ENCODE assay signal across 1 cellular context in the genomic region with DNA sequence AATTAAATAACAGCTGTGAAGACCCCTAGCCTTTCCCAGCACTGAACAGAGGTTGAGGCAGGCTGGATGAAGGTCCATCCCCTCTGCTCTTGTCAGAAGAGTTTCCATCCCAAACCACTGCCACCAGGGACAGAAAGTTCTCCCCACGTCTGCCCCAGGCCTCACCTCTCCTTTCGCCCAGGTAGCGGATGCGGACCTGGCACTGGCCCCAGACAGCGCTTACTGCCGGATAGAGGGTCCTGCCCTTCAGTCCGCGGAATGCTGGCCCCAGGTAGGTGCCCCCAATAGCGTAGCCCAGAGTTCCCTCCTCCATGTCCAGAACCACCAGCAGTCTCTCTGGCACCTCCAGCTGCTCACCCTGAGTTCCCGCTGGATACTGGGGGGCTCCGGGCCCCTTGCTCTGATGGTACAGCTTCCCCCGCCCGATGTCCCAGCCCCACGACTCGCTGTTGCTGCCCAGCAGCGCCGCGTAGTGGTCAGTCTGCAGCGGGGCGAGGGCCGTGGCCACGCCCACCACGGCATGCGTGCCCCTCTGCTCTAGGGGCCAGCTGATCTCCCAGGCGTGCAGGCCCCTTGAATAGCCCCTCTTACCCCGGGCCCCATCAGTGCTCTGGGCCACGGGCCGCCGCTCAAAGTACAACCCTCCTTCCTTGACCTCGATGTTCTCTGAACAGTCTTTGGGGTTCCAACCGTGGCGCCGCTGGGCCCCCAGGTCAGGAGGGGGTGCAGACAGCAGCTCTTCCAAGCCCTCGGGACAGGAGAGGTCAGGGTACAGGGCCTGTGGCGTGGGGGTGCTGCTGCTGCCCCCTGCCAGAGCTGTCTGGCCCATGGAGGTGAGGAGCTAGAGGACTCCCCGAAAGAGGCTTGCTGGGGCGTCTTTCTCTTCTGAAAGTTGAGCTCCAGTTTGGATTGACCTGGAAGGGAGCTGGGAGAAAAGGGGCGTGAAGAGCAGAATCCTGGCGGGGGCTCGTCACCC.
TF ChIP-seq lines count a peak whose summit lies in the region.

No MANE protein-coding gene starts in this region.

TF ChIP-seq in K562, 482 proteins besides CTCF, POLR2A, EP300 and RAD21 (continued from another document and continues in another):
- TF ChIP-seq, protein P1, sequence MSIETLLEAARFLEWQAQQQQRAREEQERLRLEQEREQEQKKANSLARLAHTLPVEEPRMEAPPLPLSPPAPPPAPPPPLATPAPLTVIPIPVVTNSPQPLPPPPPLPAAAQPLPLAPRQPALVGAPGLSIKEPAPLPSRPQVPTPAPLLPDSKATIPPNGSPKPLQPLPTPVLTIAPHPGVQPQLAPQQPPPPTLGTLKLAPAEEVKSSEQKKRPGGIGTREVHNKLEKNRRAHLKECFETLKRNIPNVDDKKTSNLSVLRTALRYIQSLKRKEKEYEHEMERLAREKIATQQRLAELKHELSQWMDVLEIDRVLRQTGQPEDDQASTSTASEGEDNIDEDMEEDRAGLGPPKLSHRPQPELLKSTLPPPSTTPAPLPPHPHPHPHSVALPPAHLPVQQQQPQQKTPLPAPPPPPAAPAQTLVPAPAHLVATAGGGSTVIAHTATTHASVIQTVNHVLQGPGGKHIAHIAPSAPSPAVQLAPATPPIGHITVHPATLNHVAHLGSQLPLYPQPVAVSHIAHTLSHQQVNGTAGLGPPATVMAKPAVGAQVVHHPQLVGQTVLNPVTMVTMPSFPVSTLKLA (conservative IDR thresholded peaks at IDR 0.05): peak; percentile 73 to 77
- TF ChIP-seq, protein P2, sequence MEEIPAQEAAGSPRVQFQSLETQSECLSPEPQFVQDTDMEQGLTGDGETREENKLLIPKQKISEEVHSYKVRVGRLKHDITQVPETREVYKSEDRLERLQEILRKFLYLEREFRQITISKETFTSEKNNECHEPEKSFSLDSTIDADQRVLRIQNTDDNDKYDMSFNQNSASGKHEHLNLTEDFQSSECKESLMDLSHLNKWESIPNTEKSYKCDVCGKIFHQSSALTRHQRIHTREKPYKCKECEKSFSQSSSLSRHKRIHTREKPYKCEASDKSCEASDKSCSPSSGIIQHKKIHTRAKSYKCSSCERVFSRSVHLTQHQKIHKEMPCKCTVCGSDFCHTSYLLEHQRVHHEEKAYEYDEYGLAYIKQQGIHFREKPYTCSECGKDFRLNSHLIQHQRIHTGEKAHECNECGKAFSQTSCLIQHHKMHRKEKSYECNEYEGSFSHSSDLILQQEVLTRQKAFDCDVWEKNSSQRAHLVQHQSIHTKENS (CRISPR knock-in tag; IDR thresholded peaks at IDR 0.05): no peak
- TF ChIP-seq ZFPM2 (CRISPR knock-in tag; IDR thresholded peaks at IDR 0.05) (no peak), SIN3A (IDR thresholded peaks at IDR 0.05; ENCODE audit: borderline replicate concordance in 2 of 2, control insufficient read depth in 1 of 2, low read depth in 2 of 2, low read length in 2 of 2) (peak; percentile 85 to 87; a peak in 3 of 4 replicates), MAFG (tag; conservative IDR thresholded peaks at IDR 0.05) (no peak), SMARCA4 (IDR thresholded peaks at IDR 0.05) (peak; percentile 60; the same call in 1 of the 2 replicates), RBM15 (IDR thresholded peaks at IDR 0.05; ENCODE audit: insufficient read depth, low read length) (no peak), POLR2B (IDR thresholded peaks at IDR 0.05; ENCODE audit: low read depth, partially characterized antibody) (peak; percentile 10), SIRT6 (IDR thresholded peaks at IDR 0.05; ENCODE audit: low read depth, low read length) (no peak), E2F3 (CRISPR knock-in tag; IDR thresholded peaks at IDR 0.05) (no peak), BRF1 (IDR thresholded peaks at IDR 0.05; ENCODE audit: borderline replicate concordance, extremely low read depth, insufficient read length) (no peak), CCNT2 (IDR thresholded peaks at IDR 0.05; ENCODE audit: borderline replicate concordance, extremely low read depth, insufficient read length, low read depth, low read length) (peak; percentile 34), KAT7 (CRISPR knock-in tag; IDR thresholded peaks at IDR 0.05; ENCODE audit: borderline replicate concordance) (peak; percentile 36), MEIS2 (IDR thresholded peaks at IDR 0.05; ENCODE audit: partially characterized antibody) (no peak), KLF13 (tag; IDR thresholded peaks at IDR 0.05; ENCODE audit: borderline replicate concordance, low read depth) (peak; percentile 92), OTX1 (CRISPR knock-in tag; IDR thresholded peaks at IDR 0.05) (no peak), SREBF1 (IDR thresholded peaks at IDR 0.05; ENCODE audit: borderline replicate concordance, low read depth, low read length) (no peak), MYNN (IDR thresholded peaks at IDR 0.05) (peak; percentile 40; the same call in 1 of the 2 replicates), MYNN (CRISPR knock-in tag; IDR thresholded peaks at IDR 0.05) (no peak), DACH1 (IDR thresholded peaks at IDR 0.05; ENCODE audit: partially characterized antibody) (peak; percentile 69), CBX1 (IDR thresholded peaks at IDR 0.05; ENCODE audit: low read depth) (peak; percentile 28; the same call in 1 of the 2 replicates), NR3C1 (CRISPR knock-in tag; IDR thresholded peaks at IDR 0.05) (no peak), NFIC (IDR thresholded peaks at IDR 0.05) (0 out of 2 replicates have a peak, but pooled peaks have one; percentile 9), C11orf30 (IDR thresholded peaks at IDR 0.05; ENCODE audit: low read depth) (no peak), RFX1 (IDR thresholded peaks at IDR 0.05) (no peak), ZBTB7A (IDR thresholded peaks at IDR 0.05; ENCODE audit: borderline replicate concordance, control insufficient read depth, low read depth, low read length) (peak; percentile 84), GABPA (tag; conservative IDR thresholded peaks at IDR 0.05; ENCODE audit: low read depth) (no peak), YY1 (IDR thresholded peaks at IDR 0.05; ENCODE audit: borderline replicate concordance in 1 of 3, control insufficient read depth in 1 of 3, extremely low read depth in 1 of 3, insufficient read depth in 3 of 3, insufficient read length in 1 of 3, insufficient replicate concordance in 2 of 3, low read depth in 1 of 3, low read length in 2 of 3) (peak in 1 of 3 experiments; percentile 41), ZNF124 (CRISPR knock-in tag; IDR thresholded peaks at IDR 0.05) (no peak), TEAD4 (IDR thresholded peaks at IDR 0.05; ENCODE audit: low read length) (no peak), TEAD4 (CRISPR knock-in tag; IDR thresholded peaks at IDR 0.05; ENCODE audit: borderline replicate concordance) (no peak)
- TF ChIP-seq, protein P3, sequence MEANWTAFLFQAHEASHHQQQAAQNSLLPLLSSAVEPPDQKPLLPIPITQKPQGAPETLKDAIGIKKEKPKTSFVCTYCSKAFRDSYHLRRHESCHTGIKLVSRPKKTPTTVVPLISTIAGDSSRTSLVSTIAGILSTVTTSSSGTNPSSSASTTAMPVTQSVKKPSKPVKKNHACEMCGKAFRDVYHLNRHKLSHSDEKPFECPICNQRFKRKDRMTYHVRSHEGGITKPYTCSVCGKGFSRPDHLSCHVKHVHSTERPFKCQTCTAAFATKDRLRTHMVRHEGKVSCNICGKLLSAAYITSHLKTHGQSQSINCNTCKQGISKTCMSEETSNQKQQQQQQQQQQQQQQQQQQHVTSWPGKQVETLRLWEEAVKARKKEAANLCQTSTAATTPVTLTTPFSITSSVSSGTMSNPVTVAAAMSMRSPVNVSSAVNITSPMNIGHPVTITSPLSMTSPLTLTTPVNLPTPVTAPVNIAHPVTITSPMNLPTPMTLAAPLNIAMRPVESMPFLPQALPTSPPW (CRISPR knock-in tag; IDR thresholded peaks at IDR 0.05): peak; percentile 49
- TF ChIP-seq, protein P4, sequence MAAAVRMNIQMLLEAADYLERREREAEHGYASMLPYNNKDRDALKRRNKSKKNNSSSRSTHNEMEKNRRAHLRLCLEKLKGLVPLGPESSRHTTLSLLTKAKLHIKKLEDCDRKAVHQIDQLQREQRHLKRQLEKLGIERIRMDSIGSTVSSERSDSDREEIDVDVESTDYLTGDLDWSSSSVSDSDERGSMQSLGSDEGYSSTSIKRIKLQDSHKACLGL (CRISPR knock-in tag; IDR thresholded peaks at IDR 0.05; ENCODE audit: borderline replicate concordance, poor library complexity, severe bottlenecking): no peak
- TF ChIP-seq, protein P5, sequence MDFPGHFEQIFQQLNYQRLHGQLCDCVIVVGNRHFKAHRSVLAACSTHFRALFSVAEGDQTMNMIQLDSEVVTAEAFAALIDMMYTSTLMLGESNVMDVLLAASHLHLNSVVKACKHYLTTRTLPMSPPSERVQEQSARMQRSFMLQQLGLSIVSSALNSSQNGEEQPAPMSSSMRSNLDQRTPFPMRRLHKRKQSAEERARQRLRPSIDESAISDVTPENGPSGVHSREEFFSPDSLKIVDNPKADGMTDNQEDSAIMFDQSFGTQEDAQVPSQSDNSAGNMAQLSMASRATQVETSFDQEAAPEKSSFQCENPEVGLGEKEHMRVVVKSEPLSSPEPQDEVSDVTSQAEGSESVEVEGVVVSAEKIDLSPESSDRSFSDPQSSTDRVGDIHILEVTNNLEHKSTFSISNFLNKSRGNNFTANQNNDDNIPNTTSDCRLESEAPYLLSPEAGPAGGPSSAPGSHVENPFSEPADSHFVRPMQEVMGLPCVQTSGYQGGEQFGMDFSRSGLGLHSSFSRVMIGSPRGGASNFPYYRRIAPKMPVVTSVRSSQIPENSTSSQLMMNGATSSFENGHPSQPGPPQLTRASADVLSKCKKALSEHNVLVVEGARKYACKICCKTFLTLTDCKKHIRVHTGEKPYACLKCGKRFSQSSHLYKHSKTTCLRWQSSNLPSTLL (IDR thresholded peaks at IDR 0.05): no peak
- TF ChIP-seq, protein P6, sequence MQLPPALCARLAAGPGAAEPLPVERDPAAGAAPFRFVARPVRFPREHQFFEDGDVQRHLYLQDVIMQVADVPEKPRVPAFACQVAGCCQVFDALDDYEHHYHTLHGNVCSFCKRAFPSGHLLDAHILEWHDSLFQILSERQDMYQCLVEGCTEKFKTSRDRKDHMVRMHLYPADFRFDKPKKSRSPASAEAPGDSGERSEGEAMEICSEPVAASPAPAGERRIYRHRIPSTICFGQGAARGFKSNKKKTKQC (CRISPR knock-in tag; IDR thresholded peaks at IDR 0.05): no peak
- TF ChIP-seq, protein P7, sequence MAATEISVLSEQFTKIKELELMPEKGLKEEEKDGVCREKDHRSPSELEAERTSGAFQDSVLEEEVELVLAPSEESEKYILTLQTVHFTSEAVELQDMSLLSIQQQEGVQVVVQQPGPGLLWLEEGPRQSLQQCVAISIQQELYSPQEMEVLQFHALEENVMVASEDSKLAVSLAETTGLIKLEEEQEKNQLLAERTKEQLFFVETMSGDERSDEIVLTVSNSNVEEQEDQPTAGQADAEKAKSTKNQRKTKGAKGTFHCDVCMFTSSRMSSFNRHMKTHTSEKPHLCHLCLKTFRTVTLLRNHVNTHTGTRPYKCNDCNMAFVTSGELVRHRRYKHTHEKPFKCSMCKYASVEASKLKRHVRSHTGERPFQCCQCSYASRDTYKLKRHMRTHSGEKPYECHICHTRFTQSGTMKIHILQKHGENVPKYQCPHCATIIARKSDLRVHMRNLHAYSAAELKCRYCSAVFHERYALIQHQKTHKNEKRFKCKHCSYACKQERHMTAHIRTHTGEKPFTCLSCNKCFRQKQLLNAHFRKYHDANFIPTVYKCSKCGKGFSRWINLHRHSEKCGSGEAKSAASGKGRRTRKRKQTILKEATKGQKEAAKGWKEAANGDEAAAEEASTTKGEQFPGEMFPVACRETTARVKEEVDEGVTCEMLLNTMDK (IDR thresholded peaks at IDR 0.05; ENCODE audit: borderline replicate concordance, insufficient read depth, low read depth, low read length, poor library complexity, severe bottlenecking): peak; percentile 34
- TF ChIP-seq, protein P8, sequence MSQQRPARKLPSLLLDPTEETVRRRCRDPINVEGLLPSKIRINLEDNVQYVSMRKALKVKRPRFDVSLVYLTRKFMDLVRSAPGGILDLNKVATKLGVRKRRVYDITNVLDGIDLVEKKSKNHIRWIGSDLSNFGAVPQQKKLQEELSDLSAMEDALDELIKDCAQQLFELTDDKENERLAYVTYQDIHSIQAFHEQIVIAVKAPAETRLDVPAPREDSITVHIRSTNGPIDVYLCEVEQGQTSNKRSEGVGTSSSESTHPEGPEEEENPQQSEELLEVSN (IDR thresholded peaks at IDR 0.05; ENCODE audit: borderline replicate concordance in 1 of 2, extremely low read depth in 1 of 2, insufficient read depth in 1 of 2, insufficient read length in 1 of 2, low read depth in 1 of 2, low read length in 1 of 2, poor library complexity in 1 of 2, severe bottlenecking in 1 of 2): peak in 1 of 2 experiments; percentile 21
- TF ChIP-seq, protein P9, sequence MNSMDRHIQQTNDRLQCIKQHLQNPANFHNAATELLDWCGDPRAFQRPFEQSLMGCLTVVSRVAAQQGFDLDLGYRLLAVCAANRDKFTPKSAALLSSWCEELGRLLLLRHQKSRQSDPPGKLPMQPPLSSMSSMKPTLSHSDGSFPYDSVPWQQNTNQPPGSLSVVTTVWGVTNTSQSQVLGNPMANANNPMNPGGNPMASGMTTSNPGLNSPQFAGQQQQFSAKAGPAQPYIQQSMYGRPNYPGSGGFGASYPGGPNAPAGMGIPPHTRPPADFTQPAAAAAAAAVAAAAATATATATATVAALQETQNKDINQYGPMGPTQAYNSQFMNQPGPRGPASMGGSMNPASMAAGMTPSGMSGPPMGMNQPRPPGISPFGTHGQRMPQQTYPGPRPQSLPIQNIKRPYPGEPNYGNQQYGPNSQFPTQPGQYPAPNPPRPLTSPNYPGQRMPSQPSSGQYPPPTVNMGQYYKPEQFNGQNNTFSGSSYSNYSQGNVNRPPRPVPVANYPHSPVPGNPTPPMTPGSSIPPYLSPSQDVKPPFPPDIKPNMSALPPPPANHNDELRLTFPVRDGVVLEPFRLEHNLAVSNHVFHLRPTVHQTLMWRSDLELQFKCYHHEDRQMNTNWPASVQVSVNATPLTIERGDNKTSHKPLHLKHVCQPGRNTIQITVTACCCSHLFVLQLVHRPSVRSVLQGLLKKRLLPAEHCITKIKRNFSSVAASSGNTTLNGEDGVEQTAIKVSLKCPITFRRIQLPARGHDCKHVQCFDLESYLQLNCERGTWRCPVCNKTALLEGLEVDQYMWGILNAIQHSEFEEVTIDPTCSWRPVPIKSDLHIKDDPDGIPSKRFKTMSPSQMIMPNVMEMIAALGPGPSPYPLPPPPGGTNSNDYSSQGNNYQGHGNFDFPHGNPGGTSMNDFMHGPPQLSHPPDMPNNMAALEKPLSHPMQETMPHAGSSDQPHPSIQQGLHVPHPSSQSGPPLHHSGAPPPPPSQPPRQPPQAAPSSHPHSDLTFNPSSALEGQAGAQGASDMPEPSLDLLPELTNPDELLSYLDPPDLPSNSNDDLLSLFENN (IDR thresholded peaks at IDR 0.05; ENCODE audit: low read depth in 2 of 2, low read length in 2 of 2): 0 out of 4 replicates have a peak, but pooled peaks of 1 of the 2 experiments have one; percentile 16
- TF ChIP-seq, protein P10, sequence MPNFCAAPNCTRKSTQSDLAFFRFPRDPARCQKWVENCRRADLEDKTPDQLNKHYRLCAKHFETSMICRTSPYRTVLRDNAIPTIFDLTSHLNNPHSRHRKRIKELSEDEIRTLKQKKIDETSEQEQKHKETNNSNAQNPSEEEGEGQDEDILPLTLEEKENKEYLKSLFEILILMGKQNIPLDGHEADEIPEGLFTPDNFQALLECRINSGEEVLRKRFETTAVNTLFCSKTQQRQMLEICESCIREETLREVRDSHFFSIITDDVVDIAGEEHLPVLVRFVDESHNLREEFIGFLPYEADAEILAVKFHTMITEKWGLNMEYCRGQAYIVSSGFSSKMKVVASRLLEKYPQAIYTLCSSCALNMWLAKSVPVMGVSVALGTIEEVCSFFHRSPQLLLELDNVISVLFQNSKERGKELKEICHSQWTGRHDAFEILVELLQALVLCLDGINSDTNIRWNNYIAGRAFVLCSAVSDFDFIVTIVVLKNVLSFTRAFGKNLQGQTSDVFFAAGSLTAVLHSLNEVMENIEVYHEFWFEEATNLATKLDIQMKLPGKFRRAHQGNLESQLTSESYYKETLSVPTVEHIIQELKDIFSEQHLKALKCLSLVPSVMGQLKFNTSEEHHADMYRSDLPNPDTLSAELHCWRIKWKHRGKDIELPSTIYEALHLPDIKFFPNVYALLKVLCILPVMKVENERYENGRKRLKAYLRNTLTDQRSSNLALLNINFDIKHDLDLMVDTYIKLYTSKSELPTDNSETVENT (CRISPR knock-in tag; IDR thresholded peaks at IDR 0.05): 0 out of 2 replicates have a peak, but pooled peaks have one; percentile 52
